1 cellular context compared by ENCODE assay signal in the genomic region with DNA sequence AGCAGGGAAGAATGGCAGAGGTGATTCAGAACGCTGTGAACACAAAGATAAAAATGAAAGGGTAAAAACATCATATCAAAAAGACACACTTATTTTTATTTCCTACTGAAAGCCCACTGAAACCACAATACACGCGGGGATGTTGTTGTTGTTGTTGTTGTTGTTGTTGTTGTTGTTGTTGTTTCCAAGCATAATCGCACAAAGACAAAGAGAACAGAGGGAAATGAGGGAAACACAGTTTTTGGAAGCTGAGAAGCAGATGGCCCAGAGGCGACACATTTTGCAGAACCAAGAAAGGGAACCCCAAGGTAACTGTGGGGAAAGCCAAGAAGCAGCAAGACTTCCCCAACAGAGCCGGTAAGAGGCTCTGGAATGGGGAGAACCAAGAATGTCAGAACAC.
TF ChIP-seq lines count a peak whose summit lies in the region.

No MANE protein-coding gene starts in this region.

TF ChIP-seq in A549, 52 proteins besides CTCF, POLR2A, EP300 and RAD21:
- TF ChIP-seq, protein P1, sequence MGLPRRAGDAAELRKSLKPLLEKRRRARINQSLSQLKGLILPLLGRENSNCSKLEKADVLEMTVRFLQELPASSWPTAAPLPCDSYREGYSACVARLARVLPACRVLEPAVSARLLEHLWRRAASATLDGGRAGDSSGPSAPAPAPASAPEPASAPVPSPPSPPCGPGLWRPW (IDR thresholded peaks at IDR 0.05): no peak
- TF ChIP-seq TFCP2L1 (CRISPR knock-in tag; IDR thresholded peaks at IDR 0.05) (no peak), FOSB (CRISPR knock-in tag; IDR thresholded peaks at IDR 0.05) (no peak), CBX8 (IDR thresholded peaks at IDR 0.05) (no peak), EHMT2 (IDR thresholded peaks at IDR 0.05; ENCODE audit: low read depth) (no peak), HEYL (CRISPR knock-in tag; IDR thresholded peaks at IDR 0.05) (no peak)
TF ChIP-seq in A549: peak in this region for 0.
